Comparison of ENCODE assay signal across 8 cellular contexts in the genomic region with DNA sequence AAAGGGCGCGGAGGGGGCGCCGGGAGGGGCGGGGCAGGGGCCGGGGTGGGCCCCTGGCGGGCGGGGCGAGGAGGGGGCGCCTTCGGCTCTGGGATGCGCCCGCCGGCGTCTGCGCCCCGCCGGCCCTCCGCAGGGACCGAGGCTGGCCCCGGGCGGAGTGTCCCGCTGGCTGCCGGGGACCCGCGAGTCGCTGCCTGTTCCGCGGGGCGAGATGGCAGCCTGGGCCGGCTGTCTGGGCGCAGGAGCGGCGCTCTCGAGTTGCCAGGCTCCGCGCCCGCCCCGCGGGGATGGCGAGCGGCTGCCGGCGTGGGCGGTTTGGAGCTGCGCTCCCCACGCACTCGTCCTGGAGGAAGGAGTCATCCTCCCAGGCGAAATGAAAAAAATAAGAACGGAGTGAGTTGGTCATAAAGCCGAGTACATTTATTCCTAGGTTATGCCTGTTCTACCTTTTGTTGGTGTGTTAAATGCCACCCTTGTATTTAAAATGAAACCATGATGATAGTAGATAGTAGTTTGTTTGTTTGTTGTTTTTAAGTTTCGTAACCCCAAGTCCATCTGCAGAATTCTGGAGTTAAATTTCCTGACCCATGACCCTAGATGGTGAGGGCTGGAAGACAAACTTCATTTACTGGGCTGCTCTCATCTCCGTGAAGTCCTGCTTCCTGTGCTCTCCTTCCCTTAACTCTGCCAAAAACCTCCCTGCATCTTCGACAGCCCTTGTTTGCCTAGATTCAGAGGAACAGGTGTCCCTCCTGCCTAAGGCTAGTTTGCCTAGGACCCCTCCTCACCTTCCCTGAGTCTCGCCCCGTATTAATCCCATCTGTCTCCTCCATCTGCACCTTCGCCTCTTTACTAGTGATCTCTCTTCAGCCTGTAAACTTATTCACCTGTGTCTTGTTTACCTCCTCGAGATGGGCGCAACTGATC. TPM values are rescaled to one million over a fixed set of nuclear protein-coding genes. Genes with fewer than 3 reads are reported as not detected.
DNase-seq lines count a peak whose midpoint lies in the region; TF ChIP-seq lines count a peak whose summit lies in the region.

No MANE protein-coding gene starts in this region.

- peaks cover 12% of the 10 kb centered on the region for H3K4me1 Mint-ChIP-seq in activated naive CD4-positive, alpha-beta T cell treated with anti-CD3 and anti-CD28 coated beads for 36 hours (ENCODE audit: low read depth)
- H3K4me1 Mint-ChIP-seq in glutamatergic neuron (ENCODE audit: low read depth, unreplicated experiment), result peaks cover 9% of the 10 kb centered on the region

- H3K27me3 ChIP-seq in BE2C (no peaks in the 10 kb centered on the region), KMS-11 (ENCODE audit: insufficient read depth, low read depth) (peaks cover 3% of the 10 kb centered on the region; the same call in 1 of the 2 replicates), ovary (no peaks in the 10 kb centered on the region)

- H3K9me3 Mint-ChIP-seq in activated naive CD4-positive, alpha-beta T cell treated with anti-CD3 and anti-CD28 coated beads for 36 hours, result no peaks in the 10 kb centered on the region
- no peaks in the 10 kb centered on the region for H3K9me3 Mint-ChIP-seq in glutamatergic neuron (ENCODE audit: unreplicated experiment)

- H3K4me2 ChIP-seq in KMS-11, result no peak overlapping the region

- H3K9me3 ChIP-seq in BE2C, result no peaks in the 10 kb centered on the region
- no peaks in the 10 kb centered on the region for H3K9me3 ChIP-seq in ovary

- H3K36me3 ChIP-seq in BE2C, result no peaks in the 10 kb centered on the region
- no peaks in the 10 kb centered on the region for H3K36me3 ChIP-seq in KMS-11 (ENCODE audit: insufficient read depth)
- H3K36me3 ChIP-seq in ovary, result no peaks in the 10 kb centered on the region

- H3K4me1 ChIP-seq in BE2C, result no peaks in the 10 kb centered on the region
- H3K4me1 ChIP-seq in KMS-11 (ENCODE audit: low read depth, poor library complexity, severe bottlenecking), result no peaks in the 10 kb centered on the region
- H3K4me1 ChIP-seq in ovary (ENCODE audit: insufficient read depth), result no peaks in the 10 kb centered on the region

- no peak overlapping the region for H3K27ac Mint-ChIP-seq in activated naive CD4-positive, alpha-beta T cell treated with anti-CD3 and anti-CD28 coated beads for 36 hours
- peak overlapping the region; percentile 15 for H3K27ac Mint-ChIP-seq in glutamatergic neuron (ENCODE audit: unreplicated experiment)

- WGBS in ovary, 3 donors, result 7 to 10% (median 10%) methylated on average over 41 to 59 of the region's 59 CpGs

- TF ChIP-seq POLR2A in ovary (IDR thresholded peaks at IDR 0.05), result peak; percentile 44

- H3K27me3 Mint-ChIP-seq in activated naive CD4-positive, alpha-beta T cell treated with anti-CD3 and anti-CD28 coated beads for 36 hours (ENCODE audit: low read depth), result peaks cover 36% of the 10 kb centered on the region
- H3K27me3 Mint-ChIP-seq in glutamatergic neuron (ENCODE audit: unreplicated experiment), result peaks cover 16% of the 10 kb centered on the region

- H3K36me3 Mint-ChIP-seq in activated naive CD4-positive, alpha-beta T cell treated with anti-CD3 and anti-CD28 coated beads for 36 hours (ENCODE audit: low read depth), result no peaks in the 10 kb centered on the region
- H3K36me3 Mint-ChIP-seq in glutamatergic neuron (ENCODE audit: unreplicated experiment), result no peaks in the 10 kb centered on the region

- DNase-seq in BE2C (peak; percentile 24), glutamatergic neuron (peak; percentile 40), ovary (peak; percentile 36 to 75 (median 39)), HuH-7 (ENCODE audit: low spot score) (no peak), HT-29 (ENCODE audit: low spot score) (no peak)
- DNase-seq in activated naive CD4-positive, alpha-beta T cell treated with anti-CD3 and anti-CD28 coated beads for 36 hours, result peak; percentile 20
- DNase-seq in NK-92 treated with Interleukin-12 subunit alpha and Interleukin-12 subunit beta, amount 100 ng/mL, for 24 hours (lab: John Stamatoyannopoulos, UW), result no peak

- H3K4me3 ChIP-seq in BE2C (ENCODE audit: low read depth, low read length) (peak overlapping the region; percentile 70), KMS-11 (IDR thresholded peaks at IDR 0.05; ENCODE audit: insufficient read depth, low read depth, low read length) (no peak overlapping the region), ovary (peak overlapping the region; percentile 79)

- TF ChIP-seq CTCF in BE2C (IDR thresholded peaks at IDR 0.05; ENCODE audit: low read depth, low read length) (no peak), KMS-11 (conservative IDR thresholded peaks at IDR 0.05; ENCODE audit: low read depth, low read length) (no peak), glutamatergic neuron (IDR thresholded peaks at IDR 0.05; ENCODE audit: partially characterized antibody, unreplicated experiment) (no peak), ovary (IDR thresholded peaks at IDR 0.05) (no peak)

- TF ChIP-seq EP300 in ovary (IDR thresholded peaks at IDR 0.05), result no peak

- H3K4me3 Mint-ChIP-seq in activated naive CD4-positive, alpha-beta T cell treated with anti-CD3 and anti-CD28 coated beads for 36 hours, result peak overlapping the region; percentile 55
- peak overlapping the region; percentile 85 for H3K4me3 Mint-ChIP-seq in glutamatergic neuron (ENCODE audit: unreplicated experiment)

- no peaks in the 10 kb centered on the region for H3K79me2 ChIP-seq in KMS-11 (ENCODE audit: insufficient read depth, low read depth)

- CTCF ChIA-PET in activated naive CD4-positive, alpha-beta T cell treated with anti-CD3 and anti-CD28 coated beads for 36 hours (lab: Charles Lee), result interaction anchor here (1.2 to 1.6 kb wide), 2 partner anchors 11 to 14 kb away, joined by 4 to 5 read pairs; no protein-coding TSS in a partner anchor

- no peak overlapping the region for H3K9ac ChIP-seq in KMS-11

- intact Hi-C loops in activated naive CD4-positive, alpha-beta T cell treated with anti-CD3 and anti-CD28 coated beads for 36 hours (cut with micrococcal nuclease), result loop anchor here (2.0 kb wide), 1 partner anchor 33 kb away; a partner anchor contains a TSS
- intact Hi-C loops in ovary (cut with DNase I), result loop anchor here in 1 of 4 donors (5.0 kb wide), 1 partner anchor 77 kb away; no protein-coding TSS in a partner anchor

- H3K27ac ChIP-seq in KMS-11 (no peak overlapping the region), ovary (peak overlapping the region; percentile 82 to 89)

- no peaks in the 10 kb centered on the region for H4K20me1 ChIP-seq in KMS-11 (ENCODE audit: insufficient read depth)

- peak overlapping the region; percentile 10; the same call in 1 of the 2 replicates for H2AFZ ChIP-seq in KMS-11 (ENCODE audit: low read depth)

RNA-seq across cellular contexts. Expression of a gene that starts 32.8 kb away (rescaled TPM):
- polyA plus RNA-seq in BE2C (2012; ENCODE audit: insufficient read depth, insufficient read length, low read depth), result 109 TPM
- total RNA-seq in activated naive CD4-positive, alpha-beta T cell treated with anti-CD3 and anti-CD28 coated beads for 36 hours, result 100 to 1,000 TPM; 365 to 380 TPM
- total RNA-seq in glutamatergic neuron (ENCODE audit: unreplicated experiment), result 217 TPM
- 100 to 1,000 TPM; 235 to 459 (median 309) TPM for total RNA-seq in ovary
- 100 to 1,000 TPM; 497 to 764 TPM for polyA plus RNA-seq in ovary
- total RNA-seq in HT-29 (2014; rRNA removed; shearing (Covaris generic)), result 485 and 679 TPM in 2 replicates

RNA-seq across cellular contexts. Expression of a gene that starts 54.7 kb away (rescaled TPM):
- polyA plus RNA-seq in BE2C (2012; ENCODE audit: insufficient read depth, insufficient read length, low read depth), result not detected
- total RNA-seq in activated naive CD4-positive, alpha-beta T cell treated with anti-CD3 and anti-CD28 coated beads for 36 hours, result not detected
- total RNA-seq in glutamatergic neuron (ENCODE audit: unreplicated experiment) (not detected), ovary (not detected)
- not detected for polyA plus RNA-seq in ovary
- not detected in 2 replicates for total RNA-seq in HT-29 (2014; rRNA removed; shearing (Covaris generic))

Comparison
In these comparisons a context has a peak if more than half of its experiments do, and no peak if none do; other contexts are left out.
1. DNase-seq: peak in BE2C (single experiment), activated naive CD4-positive, alpha-beta T cell treated with anti-CD3 and anti-CD28 coated beads for 36 hours (single experiment), glutamatergic neuron (single experiment) and ovary (5 of 5); none in HuH-7 (single experiment), HT-29 (single experiment) and NK-92 treated with Interleukin-12 subunit alpha and Interleukin-12 subunit beta, amount 100 ng/mL, for 24 hours (single experiment).